In the genomic region with DNA sequence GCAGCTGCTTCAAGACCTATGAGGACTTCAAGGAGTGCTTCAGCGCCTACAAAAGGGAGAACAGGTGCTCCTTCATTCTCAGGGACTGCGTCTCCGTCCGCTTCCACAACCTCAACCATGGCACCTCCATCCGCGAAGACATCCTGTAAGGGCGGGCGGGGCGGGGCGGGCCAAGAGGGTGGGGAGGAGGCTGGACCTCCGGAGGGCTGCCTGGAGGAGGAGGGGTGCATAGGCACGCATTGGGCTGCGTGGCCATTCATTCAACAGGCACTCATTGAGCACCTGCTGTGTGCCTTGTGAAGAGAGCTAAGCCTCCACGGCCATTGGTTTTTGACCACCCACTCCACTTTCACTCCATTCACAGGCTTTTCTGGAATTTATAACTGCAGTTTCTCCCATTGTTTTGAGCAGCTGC, we compare ENCODE assay signal across 8 cellular contexts. TPM values are rescaled to one million over a fixed set of nuclear protein-coding genes. Genes with fewer than 3 reads are reported as not detected.
DNase-seq lines count a peak whose midpoint lies in the region; ATAC-seq, FAIRE-seq and TF ChIP-seq lines count a peak whose summit lies in the region.

No MANE protein-coding gene starts in this region.

- POLR2A ChIA-PET in activated CD4-positive, alpha-beta memory T cell treated with anti-CD3 and anti-CD28 coated beads for 36 hours (lab: Charles Lee): interaction anchor here (1.5 to 3.0 kb wide), 2 partner anchors 33 to 76 kb away, joined by 8 to 13 read pairs; partner anchors contain the start of genes CTSA, NEURL2 and PCIF1

- H3K4me1 Mint-ChIP-seq in activated CD4-positive, alpha-beta memory T cell treated with anti-CD3 and anti-CD28 coated beads for 36 hours (ENCODE audit: low read depth): peaks cover 35% of the 10 kb centered on the region

- CTCF ChIA-PET in activated CD4-positive, alpha-beta memory T cell treated with anti-CD3 and anti-CD28 coated beads for 36 hours (lab: Charles Lee): interaction anchor here (1.2 to 1.4 kb wide), 3 partner anchors 59 to 113 kb away, joined by 3 read pairs; no protein-coding TSS in a partner anchor

- H3K36me3 ChIP-seq in right atrium auricular region: peaks cover 8% of the 10 kb centered on the region
- H3K36me3 ChIP-seq in small intestine (ENCODE audit: control insufficient read depth in 2 of 2, insufficient read depth in 2 of 2, low read length in 2 of 2): no peaks in the 10 kb centered on the region

- peak; percentile 49 for DNase-seq in COLO668 (lab: John Stamatoyannopoulos, UW; ENCODE audit: unreplicated experiment)
- peak; percentile 72 for DNase-seq in activated CD4-positive, alpha-beta memory T cell treated with anti-CD3 and anti-CD28 coated beads for 36 hours
- DNase-seq in right atrium auricular region (ENCODE audit: low spot score): no peak
- DNase-seq in small intestine: no peak
- no peak for DNase-seq in A172 (ENCODE audit: low spot score)
- DNase-seq in activated gamma-delta T cell treated with Interleukin-2 at 50 U/mL for 16 hours: no peak

- H3K27ac ChIP-seq in right atrium auricular region (peak overlapping the region; percentile 72 to 80), small intestine (ENCODE audit: low read depth in 1 of 2, low read length in 1 of 2) (peak overlapping the region; percentile 66 to 94)

- WGBS in small intestine, 3 donors: 6 to 11% (median 10%) methylated on average over 13 to 14 of the region's 14 CpGs

- FAIRE-seq in small intestine (lab: Jason Lieb, UNC): no peak

- H3K4me3 ChIP-seq in right atrium auricular region (peak overlapping the region; percentile 75 to 87), small intestine (ENCODE audit: low read depth in 1 of 2, low read length in 2 of 2) (peak overlapping the region; percentile 87 to 90)

- H3K9me3 ChIP-seq in right atrium auricular region: no peaks in the 10 kb centered on the region
- H3K9me3 ChIP-seq in small intestine (ENCODE audit: control insufficient read depth, low read depth): no peaks in the 10 kb centered on the region

- H3K27ac Mint-ChIP-seq in activated CD4-positive, alpha-beta memory T cell treated with anti-CD3 and anti-CD28 coated beads for 36 hours: peak overlapping the region; percentile 97

- intact Hi-C loops in activated CD4-positive, alpha-beta memory T cell treated with anti-CD3 and anti-CD28 coated beads for 36 hours (cut with micrococcal nuclease): loop anchor here (1.0 kb wide), 6 partner anchors 23 to 113 kb away; partner anchors contain the start of genes UBE2C and ZSWIM1

- ATAC-seq in GM19324 (IDR thresholded peaks at IDR 0.05; ENCODE audit: low FRiP score, unreplicated experiment) (peak; percentile 17), HG03439 (IDR thresholded peaks at IDR 0.05; ENCODE audit: unreplicated experiment) (peak; percentile 14)

- H3K27me3 ChIP-seq in right atrium auricular region: no peaks in the 10 kb centered on the region
- no peaks in the 10 kb centered on the region for H3K27me3 ChIP-seq in small intestine (ENCODE audit: control insufficient read depth in 2 of 2, insufficient read depth in 2 of 2, low read length in 2 of 2)

- no peak for TF ChIP-seq CTCF in right atrium auricular region (IDR thresholded peaks at IDR 0.05)

- H3K9me3 Mint-ChIP-seq in activated CD4-positive, alpha-beta memory T cell treated with anti-CD3 and anti-CD28 coated beads for 36 hours: no peaks in the 10 kb centered on the region

- H3K36me3 Mint-ChIP-seq in activated CD4-positive, alpha-beta memory T cell treated with anti-CD3 and anti-CD28 coated beads for 36 hours: no peaks in the 10 kb centered on the region

- H3K4me1 ChIP-seq in right atrium auricular region (peaks cover 0 to 33% of the 10 kb centered on the region in 2 donors), small intestine (ENCODE audit: control insufficient read depth in 2 of 2, insufficient read depth in 1 of 2, low read depth in 1 of 2, low read length in 1 of 2) (peaks cover 6 to 7% of the 10 kb centered on the region in 2 donors)

- H3K4me3 Mint-ChIP-seq in activated CD4-positive, alpha-beta memory T cell treated with anti-CD3 and anti-CD28 coated beads for 36 hours: peak overlapping the region; percentile 97

- no peaks in the 10 kb centered on the region for H3K27me3 Mint-ChIP-seq in activated CD4-positive, alpha-beta memory T cell treated with anti-CD3 and anti-CD28 coated beads for 36 hours

RNA-seq across cellular contexts. Expression of gene ZSWIM3, which starts 0.4 kb away (rescaled TPM):
- 1 to 10 TPM; 4.7 TPM for total RNA-seq in activated CD4-positive, alpha-beta memory T cell treated with anti-CD3 and anti-CD28 coated beads for 36 hours
- total RNA-seq in right atrium auricular region: 1 to 10 TPM; 2.4 to 3.7 TPM
- polyA plus RNA-seq in small intestine: 1 to 10 TPM; 2.7 to 4.7 (median 3.6) TPM
- 4.2 and 4.8 TPM in 2 replicates for total RNA-seq in A172 (2014; rRNA removed; shearing (Covaris generic))

RNA-seq across cellular contexts. Expression of gene ACOT8, which starts 0.7 kb away (rescaled TPM):
- 10 to 100 TPM; 25.5 to 29.0 TPM for total RNA-seq in activated CD4-positive, alpha-beta memory T cell treated with anti-CD3 and anti-CD28 coated beads for 36 hours
- total RNA-seq in right atrium auricular region: 10 to 100 TPM; 39.9 to 40.9 TPM
- 100 to 1,000 TPM in 1 of 3 donors, 10 to 100 TPM in 2; 41.2 to 123 (median 54.0) TPM for polyA plus RNA-seq in small intestine
- 60.9 and 71.1 TPM in 2 replicates for total RNA-seq in A172 (2014; rRNA removed; shearing (Covaris generic))

RNA-seq across cellular contexts. Expression of gene ZSWIM1, which starts 23.2 kb away (rescaled TPM):
- 1 to 10 TPM; 7.7 to 8.1 TPM for total RNA-seq in activated CD4-positive, alpha-beta memory T cell treated with anti-CD3 and anti-CD28 coated beads for 36 hours
- 10 to 100 TPM in 1 of 2 donors, 1 to 10 TPM in 1; 9.8 to 13.8 TPM for total RNA-seq in right atrium auricular region
- 1 to 10 TPM; 2.5 to 4.6 (median 2.7) TPM for polyA plus RNA-seq in small intestine
- total RNA-seq in A172 (2014; rRNA removed; shearing (Covaris generic)): 7.7 and 10.0 TPM in 2 replicates

RNA-seq across cellular contexts. Expression of gene SNX21, which starts 24.2 kb away (rescaled TPM):
- 1 to 10 TPM; 1.8 to 2.2 TPM for total RNA-seq in activated CD4-positive, alpha-beta memory T cell treated with anti-CD3 and anti-CD28 coated beads for 36 hours
- 10 to 100 TPM; 43.5 to 54.7 TPM for total RNA-seq in right atrium auricular region
- 10 to 100 TPM in 1 of 3 donors, 1 to 10 TPM in 2; 7.8 to 14.6 (median 8.7) TPM for polyA plus RNA-seq in small intestine
- total RNA-seq in A172 (2014; rRNA removed; shearing (Covaris generic)): 50.0 and 59.2 TPM in 2 replicates

RNA-seq across cellular contexts. Expression of gene SPATA25, which starts 29.6 kb away (rescaled TPM):
- under 1 TPM; 0.50 to 0.63 TPM for total RNA-seq in activated CD4-positive, alpha-beta memory T cell treated with anti-CD3 and anti-CD28 coated beads for 36 hours
- 1 to 10 TPM; 1.1 to 1.4 TPM for total RNA-seq in right atrium auricular region
- 1 to 10 TPM in 1 of 3 donors, not detected in 2; 1.8 TPM for polyA plus RNA-seq in small intestine
- total RNA-seq in A172 (2014; rRNA removed; shearing (Covaris generic)): 0.21 TPM in 1 of 2 replicates, not detected in the other

Comparison
In these comparisons a context has a peak if more than half of its experiments do, and no peak if none do; other contexts are left out.
1. DNase-seq: peak in COLO668 (single experiment) and activated CD4-positive, alpha-beta memory T cell treated with anti-CD3 and anti-CD28 coated beads for 36 hours (single experiment); none in right atrium auricular region (single experiment), small intestine (single experiment), A172 (single experiment) and activated gamma-delta T cell treated with Interleukin-2 at 50 U/mL for 16 hours (single experiment).